8 cellular contexts compared by ENCODE assay signal in the genomic region with DNA sequence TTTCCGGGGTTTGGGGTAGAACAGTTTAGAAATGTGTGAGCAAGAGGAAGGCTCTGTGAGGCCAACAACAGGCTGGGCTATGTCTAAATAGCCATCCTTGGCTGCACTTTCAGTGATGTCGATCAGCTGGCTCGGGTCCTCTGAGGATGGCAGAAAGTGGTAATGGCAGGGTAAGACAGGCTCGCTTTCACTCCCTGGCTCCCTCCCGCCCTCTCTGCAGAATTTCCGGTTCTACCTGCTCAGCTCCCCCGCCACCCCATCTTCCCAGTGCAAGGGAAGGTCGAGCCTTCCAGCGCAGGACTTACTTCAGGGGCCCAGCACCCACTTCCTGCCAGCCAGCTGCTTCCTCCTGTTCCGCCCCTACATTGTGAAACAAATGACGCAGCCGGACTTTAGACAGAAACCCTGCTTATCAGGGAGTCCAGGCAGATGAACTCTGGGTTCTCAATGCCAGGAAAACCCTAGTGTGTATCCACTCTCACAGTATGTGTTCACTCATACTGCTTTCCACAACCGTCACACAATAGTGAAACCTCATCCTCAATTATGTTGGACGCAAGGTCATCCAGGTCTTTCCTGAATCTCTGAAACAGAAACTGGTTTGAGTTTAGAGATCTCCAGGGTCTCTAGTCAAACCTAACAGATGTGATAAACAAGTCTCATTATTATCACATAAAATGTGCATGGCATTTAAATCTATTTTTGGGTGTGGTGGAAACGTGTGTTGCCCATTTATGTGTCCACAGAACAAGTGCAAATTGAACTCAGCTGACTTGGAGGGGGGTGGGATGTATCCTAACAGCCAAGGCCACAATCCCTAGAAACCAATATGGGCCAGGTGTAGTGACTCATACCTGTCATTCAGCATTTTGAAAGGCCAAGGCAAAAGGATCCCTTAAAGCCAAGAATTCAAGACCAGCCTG. TPM values are rescaled to one million over a fixed set of nuclear protein-coding genes. Genes with fewer than 3 reads are reported as not detected.
A peak's percentile ranks its signal among the peaks of the same experiment; 100 is the strongest.
DNase-seq lines count a peak whose midpoint lies in the region; ATAC-seq and TF ChIP-seq lines count a peak whose summit lies in the region.

No MANE protein-coding gene starts in this region.

- H2AFZ ChIP-seq in MM.1S (ENCODE audit: low read length) = no peak overlapping the region

- no peaks in the 10 kb centered on the region for H3K27me3 Mint-ChIP-seq in effector memory CD8-positive, alpha-beta T cell

- H4K20me1 ChIP-seq in MM.1S (ENCODE audit: insufficient read depth, low read length) = no peaks in the 10 kb centered on the region

- H3K79me2 ChIP-seq in MM.1S (ENCODE audit: low read length) = peaks cover 78% of the 10 kb centered on the region

- peak overlapping the region; percentile 44 for H3K9ac ChIP-seq in MM.1S (ENCODE audit: low read length)

- peaks cover 9% of the 10 kb centered on the region for H3K36me3 Mint-ChIP-seq in effector memory CD8-positive, alpha-beta T cell (ENCODE audit: insufficient read depth)

- H3K4me1 ChIP-seq in MM.1S (ENCODE audit: low read length) = peaks cover 23% of the 10 kb centered on the region
- peaks cover 48% of the 10 kb centered on the region for H3K4me1 ChIP-seq in mononuclear cell (ENCODE audit: insufficient read depth, low read length)

- no peak for TF ChIP-seq CTCF in MM.1S (IDR thresholded peaks at IDR 0.05; ENCODE audit: low read length)

- H3K27me3 ChIP-seq in MM.1S (replicated peaks; ENCODE audit: insufficient read depth, low read length) (no peaks in the 10 kb centered on the region), mononuclear cell (ENCODE audit: insufficient read depth, low read length) (no peaks in the 10 kb centered on the region)

- H3K27ac ChIP-seq in MM.1S (ENCODE audit: low read length) = peak overlapping the region; percentile 88

- H3K9me3 Mint-ChIP-seq in effector memory CD8-positive, alpha-beta T cell = no peaks in the 10 kb centered on the region

- no peaks in the 10 kb centered on the region for H3K9me2 ChIP-seq in MM.1S (replicated peaks; ENCODE audit: insufficient read depth, low read length)

- H3F3A ChIP-seq in MM.1S (ENCODE audit: insufficient read depth, low read length) = peaks cover 19% of the 10 kb centered on the region

- H3K4me3 ChIP-seq in GM08714 (ENCODE audit: low read length) (peak overlapping the region; percentile 58; the same call in 1 of the 2 replicates), MM.1S (ENCODE audit: low read length) (peak overlapping the region; percentile 51), mononuclear cell (ENCODE audit: low read length) (peak overlapping the region; percentile 32)

- peak overlapping the region; percentile 89 for H3K4me2 ChIP-seq in MM.1S (ENCODE audit: low read depth, low read length)

- no peaks in the 10 kb centered on the region for H3K36me3 ChIP-seq in MM.1S (replicated peaks; ENCODE audit: insufficient read depth, low read length)

- DNase-seq in HCEC 1CT (peak; percentile 92), MM.1S (peak; percentile 98), 8988T (no peak)
- DNase-seq in activated CD4-positive, alpha-beta T cell treated with anti-CD3 and anti-CD28 coated beads, Interleukin-2, amount 50 U/mL, for 4 hours = peak; percentile 30 to 33
- peak; percentile 52 to 54 (median 53) for DNase-seq in effector memory CD8-positive, alpha-beta T cell
- DNase-seq in stimulated activated CD8-positive, alpha-beta memory T cell treated with anti-CD3 and anti-CD28 coated beads, Interleukin-7, amount 100 ng/mL, for 24 hours (ENCODE audit: low read depth) = peak; percentile 35

- ATAC-seq in effector memory CD8-positive, alpha-beta T cell (replicated peaks) = peak; percentile 90

- H3K9me3 ChIP-seq in MM.1S (replicated peaks; ENCODE audit: insufficient read depth, low read length) (no peaks in the 10 kb centered on the region), mononuclear cell (ENCODE audit: low read depth, low read length) (no peaks in the 10 kb centered on the region)

- H3K4me3 Mint-ChIP-seq in effector memory CD8-positive, alpha-beta T cell = peak overlapping the region; percentile 81 to 84

- peaks cover 16 to 22% of the 10 kb centered on the region in 2 donors for H3K4me1 Mint-ChIP-seq in effector memory CD8-positive, alpha-beta T cell (ENCODE audit: low read depth in 2 of 2)

- H3K27ac Mint-ChIP-seq in effector memory CD8-positive, alpha-beta T cell = peak overlapping the region; percentile 92 to 96

RNA-seq across cellular contexts. Expression of a gene that starts 7.1 kb away (rescaled TPM):
- 37.7 TPM for total RNA-seq in mononuclear cell

RNA-seq across cellular contexts. Expression of a gene that starts 24.9 kb away (rescaled TPM):
- total RNA-seq in mononuclear cell = 37.0 TPM

RNA-seq across cellular contexts. Expression of a gene that starts 31.9 kb away (rescaled TPM):
- 86.8 TPM for total RNA-seq in mononuclear cell

RNA-seq across cellular contexts. Expression of a gene that starts 55.8 kb away (rescaled TPM):
- 60.3 TPM for total RNA-seq in mononuclear cell

RNA-seq across cellular contexts. Expression of a gene that starts 59.2 kb away (rescaled TPM):
- total RNA-seq in mononuclear cell = not detected
